In genomic region chr17:64306850-64307463, GRCh38 we compare ENCODE assay signal across 8 cellular contexts. TPM values are rescaled to one million over a fixed set of nuclear protein-coding genes. Genes with fewer than 3 reads are reported as not detected.
DNase-seq lines count a peak whose midpoint lies in the region; ATAC-seq and TF ChIP-seq lines count a peak whose summit lies in the region.

No MANE protein-coding gene starts in this region.

- peaks cover 1% of the 10 kb centered on the region for H3K4me1 Mint-ChIP-seq in activated naive CD8-positive, alpha-beta T cell treated with anti-CD3 and anti-CD28 coated beads, Interleukin-2, amount 50 U/mL, for 24 hours

- H3K9me2 ChIP-seq in hepatocyte (replicated peaks; ENCODE audit: insufficient read depth), result no peaks in the 10 kb centered on the region

- H3K27ac ChIP-seq in hepatocyte (no peak overlapping the region), smooth muscle cell (ENCODE audit: low read depth) (no peak overlapping the region)

- no peaks in the 10 kb centered on the region for H3F3A ChIP-seq in smooth muscle cell (ENCODE audit: low read depth)

- no peaks in the 10 kb centered on the region for H3K9me3 Mint-ChIP-seq in activated naive CD8-positive, alpha-beta T cell treated with anti-CD3 and anti-CD28 coated beads, Interleukin-2, amount 50 U/mL, for 24 hours

- H3K79me2 ChIP-seq in hepatocyte, result no peaks in the 10 kb centered on the region
- no peaks in the 10 kb centered on the region for H3K79me2 ChIP-seq in smooth muscle cell (ENCODE audit: low read depth)

- H3K9me3 ChIP-seq in hepatocyte (ENCODE audit: low read depth), result no peaks in the 10 kb centered on the region
- H3K9me3 ChIP-seq in smooth muscle cell (replicated peaks; ENCODE audit: low read depth), result no peaks in the 10 kb centered on the region

- WGBS in hepatocyte (ENCODE audit: low lambda C conversion rate, missing lambda C conversion rate), result 54% methylated on average over 11 of the region's 11 CpGs
- 50% methylated on average over 11 of the region's 11 CpGs for WGBS in smooth muscle cell (ENCODE audit: low lambda C conversion rate)

- no peak overlapping the region for H3K4me3 ChIP-seq in hepatocyte
- no peak overlapping the region for H3K4me3 ChIP-seq in smooth muscle cell

- H2AFZ ChIP-seq in hepatocyte (no peak overlapping the region), smooth muscle cell (ENCODE audit: low read depth) (no peak overlapping the region)

- H3K9ac ChIP-seq in smooth muscle cell (ENCODE audit: low read depth), result no peak overlapping the region

- H3K27me3 ChIP-seq in hepatocyte (no peaks in the 10 kb centered on the region), smooth muscle cell (ENCODE audit: low read depth) (no peaks in the 10 kb centered on the region)

- no peaks in the 10 kb centered on the region for H3K36me3 Mint-ChIP-seq in activated naive CD8-positive, alpha-beta T cell treated with anti-CD3 and anti-CD28 coated beads, Interleukin-2, amount 50 U/mL, for 24 hours (ENCODE audit: low read depth)

- no peaks in the 10 kb centered on the region for H3K27me3 Mint-ChIP-seq in activated naive CD8-positive, alpha-beta T cell treated with anti-CD3 and anti-CD28 coated beads, Interleukin-2, amount 50 U/mL, for 24 hours

- H3K4me2 ChIP-seq in hepatocyte (no peak overlapping the region), smooth muscle cell (no peak overlapping the region)

- H3K27ac Mint-ChIP-seq in activated naive CD8-positive, alpha-beta T cell treated with anti-CD3 and anti-CD28 coated beads, Interleukin-2, amount 50 U/mL, for 24 hours, result no peak overlapping the region

- TF ChIP-seq CTCF in hepatocyte (IDR thresholded peaks at IDR 0.05; ENCODE audit: poor library complexity) (peak; percentile 82), smooth muscle cell (IDR thresholded peaks at IDR 0.05; ENCODE audit: borderline replicate concordance, insufficient read depth, poor library complexity, severe bottlenecking) (peak; percentile 89)

- no peak for ATAC-seq in activated naive CD8-positive, alpha-beta T cell treated with anti-CD3 and anti-CD28 coated beads, Interleukin-2, amount 50 U/mL, for 24 hours
- ATAC-seq in HG03378 (IDR thresholded peaks at IDR 0.05; ENCODE audit: unreplicated experiment) (no peak), HG02938 (IDR thresholded peaks at IDR 0.05; ENCODE audit: unreplicated experiment) (no peak)

- no peaks in the 10 kb centered on the region for H4K20me1 ChIP-seq in hepatocyte (ENCODE audit: insufficient read depth, poor library complexity, severe bottlenecking)
- H4K20me1 ChIP-seq in smooth muscle cell (ENCODE audit: low read depth), result no peaks in the 10 kb centered on the region

- DNase-seq in G401 (ENCODE audit: low spot score), result peak; percentile 79
- DNase-seq in M059J (ENCODE audit: low read depth), result peak; percentile 67
- peak; percentile 38 for DNase-seq in SW480 (ENCODE audit: low spot score)
- peak; percentile 71 for DNase-seq in activated naive CD8-positive, alpha-beta T cell treated with anti-CD3 and anti-CD28 coated beads, Interleukin-2, amount 50 U/mL, for 24 hours
- peak; percentile 80 for DNase-seq in hepatocyte (ENCODE audit: low spot score)
- DNase-seq in smooth muscle cell (lab: John Stamatoyannopoulos, UW; ENCODE audit: unreplicated experiment), result peak; percentile 8

- H3K4me1 ChIP-seq in hepatocyte (ENCODE audit: insufficient read depth), result peaks cover 12% of the 10 kb centered on the region
- no peaks in the 10 kb centered on the region for H3K4me1 ChIP-seq in smooth muscle cell (ENCODE audit: low read depth)

- H3K36me3 ChIP-seq in hepatocyte (replicated peaks; ENCODE audit: insufficient read depth, low read depth) (no peaks in the 10 kb centered on the region), smooth muscle cell (ENCODE audit: low read depth) (no peaks in the 10 kb centered on the region)

- no peak overlapping the region for H3K4me3 Mint-ChIP-seq in activated naive CD8-positive, alpha-beta T cell treated with anti-CD3 and anti-CD28 coated beads, Interleukin-2, amount 50 U/mL, for 24 hours

- in situ Hi-C loops in G401 (cut with HindIII; ENCODE audit: low sequenced_read_pairs), result loop anchor here (10.0 kb wide), 1 partner anchor 88 kb away; the partner anchor contains the start of gene PECAM1

RNA-seq across cellular contexts. Expression of gene TEX2, which starts 43.9 kb away (rescaled TPM):
- total RNA-seq in G401 (2014; rRNA removed; shearing (Covaris generic)), result 7.4 and 22.7 TPM in 2 replicates
- total RNA-seq in M059J (2014; rRNA removed; shearing (Covaris generic)), result 13.4 and 22.6 TPM in 2 replicates
- total RNA-seq in hepatocyte (37.4 and 37.7 TPM in 2 replicates), smooth muscle cell (25.6 and 26.2 TPM in 2 replicates)
- polyA plus RNA-seq in hepatocyte (22.1 and 27.9 TPM in 2 replicates), smooth muscle cell (8.6 and 16.0 TPM in 2 replicates)

Comparison
In these comparisons a context has a peak if more than half of its experiments do, and no peak if none do; other contexts are left out.
1. DNase-seq: peak in every context shown above with its lines; median percentile 80 in hepatocyte; 79 in G401; 71 in activated naive CD8-positive, alpha-beta T cell treated with anti-CD3 and anti-CD28 coated beads, Interleukin-2, amount 50 U/mL, for 24 hours; 67 in M059J; 38 in SW480; 8 in smooth muscle cell.